9 cellular contexts compared by ENCODE assay signal in genomic region chr9:31467086-31467485, GRCh38.
"Had no signal": no experiment of that assay in that cellular context is flagged by ENCODE, and none has a peak within 500 bp of the region (broad histone marks: within the 10 kb centered on the region; RNA-seq: fewer than 3 reads in every experiment).

No MANE protein-coding gene starts in this region.

- H3K36me3 ChIP-seq: HAP-1 had no signal

- DNase-seq: GM23248, GOT3, H7, H9, HCEC 1CT, HFFc6 had no signal

- ATAC-seq: GM23338, HCT116 had no signal

- H3K4me1 ChIP-seq: HAP-1 had no signal

- H3K9me3 ChIP-seq: HAP-1 had no signal

- H3K4me2 ChIP-seq: GM23338 had no signal

- H3K4me3 ChIP-seq: GM23248, GM23338, HAP-1 had no signal

- H3K9ac ChIP-seq: GM23248 had no signal

- H3K27ac ChIP-seq: GM23248 had no signal

- H2AFZ ChIP-seq: GM23248, GM23338 had no signal
